In the genomic region with DNA sequence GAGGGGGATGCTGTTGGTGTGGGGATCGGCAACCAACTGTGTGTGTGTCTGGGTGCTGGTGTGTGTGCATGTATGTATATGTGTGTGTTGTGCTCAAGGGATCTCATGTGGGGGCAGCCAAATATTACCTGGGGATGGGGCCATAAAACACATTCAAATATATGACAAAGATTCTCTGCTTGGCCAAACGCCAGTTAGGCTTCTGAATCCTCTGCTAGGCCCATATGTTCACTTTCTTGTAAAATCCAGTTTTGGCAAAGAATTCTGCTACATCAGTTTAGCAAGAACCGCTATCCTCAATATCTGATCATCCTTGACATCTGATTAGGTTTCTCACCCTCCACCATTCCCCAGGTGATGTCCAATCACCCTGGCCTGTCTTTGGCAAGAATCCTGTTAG, we compare ENCODE assay signal across 27 cellular contexts.
"Had no signal": no experiment of that assay in that cellular context is flagged by ENCODE, and none has a peak within 500 bp of the region (broad histone marks: within the 10 kb centered on the region; RNA-seq: fewer than 3 reads in every experiment).

No MANE protein-coding gene starts in this region.

- H3K27ac ChIP-seq: SK-N-MC had no signal

- H3K4me1 Mint-ChIP-seq: activated B cell treated with CpG ODN at 0.5 μM for 24 hours; activated CD4-positive, alpha-beta T cell treated with anti-CD3 and anti-CD28 coated beads, Interleukin-2, amount 10 ng/mL, durations not matched to agents 24 days and 14 days; activated CD8-positive, alpha-beta memory T cell treated with anti-CD3 and anti-CD28 coated beads, Interleukin-2, amount 10 ng/mL, durations not matched to agents 7 days and 5 days; activated naive CD4-positive, alpha-beta T cell treated with anti-CD3 and anti-CD28 coated beads, Interleukin-2, amount 50 U/mL, for 24 hours; T-cell had no signal

- H3K27me3 Mint-ChIP-seq: activated B cell treated with CpG ODN at 0.5 μM for 24 hours; activated CD4-positive, alpha-beta T cell treated with anti-CD3 and anti-CD28 coated beads, Interleukin-2, amount 10 ng/mL, durations not matched to agents 24 days and 14 days; activated CD8-positive, alpha-beta memory T cell treated with anti-CD3 and anti-CD28 coated beads, Interleukin-2, amount 10 ng/mL, durations not matched to agents 7 days and 5 days; activated naive CD4-positive, alpha-beta T cell treated with anti-CD3 and anti-CD28 coated beads, Interleukin-2, amount 50 U/mL, for 24 hours; activated T-cell treated with anti-CD3 and anti-CD28 coated beads, Interleukin-2, amount 50 U/mL, for 24 hours; T-cell had no signal

- H3K4me3 Mint-ChIP-seq: activated B cell treated with CpG ODN at 0.5 μM for 24 hours; activated CD4-positive, alpha-beta T cell treated with anti-CD3 and anti-CD28 coated beads, Interleukin-2, amount 10 ng/mL, durations not matched to agents 24 days and 14 days; activated CD8-positive, alpha-beta memory T cell treated with anti-CD3 and anti-CD28 coated beads, Interleukin-2, amount 10 ng/mL, durations not matched to agents 7 days and 5 days; activated naive CD4-positive, alpha-beta T cell treated with anti-CD3 and anti-CD28 coated beads, Interleukin-2, amount 50 U/mL, for 24 hours; activated T-cell treated with anti-CD3 and anti-CD28 coated beads, Interleukin-2, amount 50 U/mL, for 24 hours; activated T-helper 1 cell treated with anti-CD3 and anti-CD28 coated beads, Interleukin-12 subunit alpha, Interleukin-12 subunit beta, Interleukin-2, Interleukin-4 antibody, amounts not matched to agents 30 ng/mL and 10 ng/mL and 1 ng/mL, durations not matched to agents 14 hours and 24 hours and 36 hours; T-cell had no signal

- H3K4me3 ChIP-seq: SK-N-MC had no signal

- H3K27ac Mint-ChIP-seq: activated B cell treated with CpG ODN at 0.5 μM for 24 hours; activated CD4-positive, alpha-beta T cell treated with anti-CD3 and anti-CD28 coated beads, Interleukin-2, amount 10 ng/mL, durations not matched to agents 24 days and 14 days; activated CD8-positive, alpha-beta memory T cell treated with anti-CD3 and anti-CD28 coated beads, Interleukin-2, amount 10 ng/mL, durations not matched to agents 7 days and 5 days; activated naive CD4-positive, alpha-beta T cell treated with anti-CD3 and anti-CD28 coated beads, Interleukin-2, amount 50 U/mL, for 24 hours; activated T-cell treated with anti-CD3 and anti-CD28 coated beads, Interleukin-2, amount 50 U/mL, for 24 hours; activated T-helper 1 cell treated with anti-CD3 and anti-CD28 coated beads, Interleukin-12 subunit alpha, Interleukin-12 subunit beta, Interleukin-2, Interleukin-4 antibody, amounts not matched to agents 30 ng/mL and 10 ng/mL and 1 ng/mL, durations not matched to agents 14 hours and 24 hours and 36 hours; T-cell had no signal

- ATAC-seq: activated CD8-positive, alpha-beta memory T cell treated with anti-CD3 and anti-CD28 coated beads, Interleukin-2, amount 10 ng/mL, durations not matched to agents 7 days and 5 days; Panc1; Right ventricle myocardium inferior; T-cell had no signal

- H3K9me3 Mint-ChIP-seq: activated naive CD4-positive, alpha-beta T cell treated with anti-CD3 and anti-CD28 coated beads, Interleukin-2, amount 50 U/mL, for 24 hours; activated T-cell treated with anti-CD3 and anti-CD28 coated beads, Interleukin-2, amount 50 U/mL, for 24 hours had no signal

- DNase-seq: activated B cell treated with CpG ODN at 0.5 μM for 24 hours; activated CD4-positive, alpha-beta T cell treated with anti-CD3 and anti-CD28 coated beads for 1 hour; activated CD4-positive, alpha-beta T cell treated with anti-CD3 and anti-CD28 coated beads, Interleukin-2, amount 10 ng/mL, durations not matched to agents 24 days and 14 days; activated CD4-positive, alpha-beta T cell treated with anti-CD3 and anti-CD28 coated beads, Interleukin-2, amount 50 U/mL, for 48 hours; activated CD8-positive, alpha-beta memory T cell treated with anti-CD3 and anti-CD28 coated beads, Interleukin-2, amount 10 ng/mL, durations not matched to agents 7 days and 5 days; activated effector memory CD4-positive, alpha-beta T cell treated with Interleukin-2 at 50 U/mL for 16 hours; activated naive CD4-positive, alpha-beta T cell; activated T-cell treated with anti-CD3 and anti-CD28 coated beads, Interleukin-2, amount 50 U/mL, for 24 hours; aorta; central memory CD4-positive, alpha-beta T cell; KBM-7; NCI-H1092; NCI-H1417; NCI-H2029 treated with DMSO at 0.1 percent for 48 hours; NCI-H526; NCI-H82; NK-92 treated with Interleukin-12 subunit alpha and Interleukin-12 subunit beta, amount 100 ng/mL, for 24 hours; OCI-M1; RPMI8226; T-cell; T-helper 2 cell; T1000 had no signal
